In genomic region chr2:47068966-47069627, GRCh38 we compare ENCODE assay signal across 9 cellular contexts.
DNase-seq lines count a peak whose midpoint lies in the region; ATAC-seq and TF ChIP-seq lines count a peak whose summit lies in the region.
"Had no signal": no experiment of that assay in that cellular context is flagged by ENCODE, and none has a peak within 500 bp of the region (broad histone marks: within the 10 kb centered on the region; RNA-seq: fewer than 3 reads in every experiment).

No MANE protein-coding gene starts in this region.

- WGBS in transverse colon (ENCODE audit: low coverage in 1 of 2), 2 donors, result 81% methylated on average over 6 of the region's 6 CpGs; no CpG with 5 or more reads in 1 of the 2 donors

- in situ Hi-C loops in transverse colon (cut with MboI; ENCODE audit: low pct_ligation_motif_present in 1 of 4, low pct_unique_long_range_greater_than_20kb in 1 of 4, low sequenced_read_pairs in 3 of 4), result no loop called here

- ATAC-seq in activated naive CD4-positive, alpha-beta T cell treated with anti-CD3 and anti-CD28 coated beads, Interleukin-2, amount 50 U/mL, for 72 hours, result no peak
- no peak for ATAC-seq in naive B cell (ENCODE audit: low read depth in 2 of 2)

- H3K27me3 ChIP-seq in effector memory CD4-positive, alpha-beta T cell (replicated peaks; ENCODE audit: control insufficient read depth, insufficient read depth, low read length, poor library complexity, severe bottlenecking), result no peaks in the 10 kb centered on the region
- no peaks in the 10 kb centered on the region for H3K27me3 ChIP-seq in transverse colon

- H3K4me1 Mint-ChIP-seq in activated naive CD4-positive, alpha-beta T cell treated with anti-CD3 and anti-CD28 coated beads, Interleukin-2, amount 10 ng/mL, durations not matched to agents 7 days and 5 days, result peaks cover 30% of the 10 kb centered on the region
- H3K4me1 Mint-ChIP-seq in naive B cell (peaks cover 48 to 70% (median 68%) of the 10 kb centered on the region in 3 donors), glutamatergic neuron (ENCODE audit: low read depth, unreplicated experiment) (peaks cover 17% of the 10 kb centered on the region)

- no peak overlapping the region for H3K4me3 Mint-ChIP-seq in activated naive CD4-positive, alpha-beta T cell treated with anti-CD3 and anti-CD28 coated beads, Interleukin-2, amount 10 ng/mL, durations not matched to agents 7 days and 5 days
- H3K4me3 Mint-ChIP-seq in naive B cell (peak overlapping the region in 1 of 8 donors; percentile 22), glutamatergic neuron (ENCODE audit: unreplicated experiment) (no peak overlapping the region)

- TF ChIP-seq CTCF in transverse colon (IDR thresholded peaks at IDR 0.05), result no peak
- no peak for TF ChIP-seq CTCF in glutamatergic neuron (IDR thresholded peaks at IDR 0.05; ENCODE audit: partially characterized antibody, unreplicated experiment)

- TF ChIP-seq EP300 in transverse colon (IDR thresholded peaks at IDR 0.05; ENCODE audit: low read depth), result no peak

- no peak for DNase-seq in activated naive CD4-positive, alpha-beta T cell treated with anti-CD3 and anti-CD28 coated beads, Interleukin-2, amount 50 U/mL, for 72 hours (ENCODE audit: low spot score in 2 of 2)
- DNase-seq in activated naive CD4-positive, alpha-beta T cell treated with anti-CD3 and anti-CD28 coated beads, Interleukin-2, amount 10 ng/mL, durations not matched to agents 7 days and 5 days, result no peak
- DNase-seq in effector memory CD4-positive, alpha-beta T cell, result no peak
- DNase-seq in naive B cell (no peak), transverse colon (no peak), glutamatergic neuron (no peak), kidney tubule cell (ENCODE audit: low spot score) (no peak), NCI-H446 (lab: John Stamatoyannopoulos, UW) (no peak)
- DNase-seq: activated CD4-positive, CD25-positive, alpha-beta regulatory T cell had no signal

- intact Hi-C loops in transverse colon (cut with DNase I; ENCODE audit: low total_unique reads), result no loop called here

- no peaks in the 10 kb centered on the region for H3K27me3 Mint-ChIP-seq in activated naive CD4-positive, alpha-beta T cell treated with anti-CD3 and anti-CD28 coated beads, Interleukin-2, amount 10 ng/mL, durations not matched to agents 7 days and 5 days
- H3K27me3 Mint-ChIP-seq in naive B cell (no peaks in the 10 kb centered on the region), glutamatergic neuron (ENCODE audit: unreplicated experiment) (peaks cover 10% of the 10 kb centered on the region)

- peaks cover 15% of the 10 kb centered on the region for H3K36me3 ChIP-seq in effector memory CD4-positive, alpha-beta T cell (ENCODE audit: control insufficient read depth, insufficient read depth, low read length)
- H3K36me3 ChIP-seq in transverse colon, result no peaks in the 10 kb centered on the region

- peak overlapping the region; percentile 3 for H3K27ac ChIP-seq in effector memory CD4-positive, alpha-beta T cell (ENCODE audit: insufficient read depth, low read length, poor library complexity, severe bottlenecking)
- peak overlapping the region; percentile 87 to 92 (median 90) for H3K27ac ChIP-seq in transverse colon

- no peak overlapping the region for H3K4me3 ChIP-seq in effector memory CD4-positive, alpha-beta T cell (ENCODE audit: insufficient read depth, low read depth, low read length, poor library complexity, severe bottlenecking)
- no peak overlapping the region for H3K4me3 ChIP-seq in transverse colon

- H3K4me1 ChIP-seq in effector memory CD4-positive, alpha-beta T cell (ENCODE audit: control insufficient read depth, insufficient read depth, low read length, poor library complexity, severe bottlenecking), result peaks cover 30% of the 10 kb centered on the region
- H3K4me1 ChIP-seq in transverse colon, result peaks cover 56 to 94% (median 72%) of the 10 kb centered on the region in 4 donors

- CTCF ChIA-PET in activated naive CD4-positive, alpha-beta T cell treated with anti-CD3 and anti-CD28 coated beads, Interleukin-2, amount 10 ng/mL, durations not matched to agents 7 days and 5 days (lab: Charles Lee), result interaction anchor here (1.0 kb wide), 1 partner anchor 37 kb away, joined by 3 read pairs; no protein-coding TSS in a partner anchor

- no peaks in the 10 kb centered on the region for H3K9me3 Mint-ChIP-seq in activated naive CD4-positive, alpha-beta T cell treated with anti-CD3 and anti-CD28 coated beads, Interleukin-2, amount 50 U/mL, for 72 hours
- H3K9me3 Mint-ChIP-seq in activated naive CD4-positive, alpha-beta T cell treated with anti-CD3 and anti-CD28 coated beads, Interleukin-2, amount 10 ng/mL, durations not matched to agents 7 days and 5 days, result no peaks in the 10 kb centered on the region
- H3K9me3 Mint-ChIP-seq in naive B cell (no peaks in the 10 kb centered on the region), glutamatergic neuron (ENCODE audit: unreplicated experiment) (peaks cover 9% of the 10 kb centered on the region)

- no peaks in the 10 kb centered on the region for H3K36me3 Mint-ChIP-seq in activated naive CD4-positive, alpha-beta T cell treated with anti-CD3 and anti-CD28 coated beads, Interleukin-2, amount 50 U/mL, for 72 hours
- H3K36me3 Mint-ChIP-seq in activated naive CD4-positive, alpha-beta T cell treated with anti-CD3 and anti-CD28 coated beads, Interleukin-2, amount 10 ng/mL, durations not matched to agents 7 days and 5 days, result peaks cover 27% of the 10 kb centered on the region
- H3K36me3 Mint-ChIP-seq in naive B cell (peaks cover 4 to 9% of the 10 kb centered on the region in 2 donors), glutamatergic neuron (ENCODE audit: unreplicated experiment) (peaks cover 3% of the 10 kb centered on the region)

- no peak for TF ChIP-seq POLR2A in transverse colon (IDR thresholded peaks at IDR 0.05)

- no peaks in the 10 kb centered on the region for H3K9me3 ChIP-seq in effector memory CD4-positive, alpha-beta T cell (ENCODE audit: control insufficient read depth, low read length)
- H3K9me3 ChIP-seq in transverse colon, result no peaks in the 10 kb centered on the region

- H3K27ac Mint-ChIP-seq in activated naive CD4-positive, alpha-beta T cell treated with anti-CD3 and anti-CD28 coated beads, Interleukin-2, amount 50 U/mL, for 72 hours, result peak overlapping the region; percentile 35 to 60
- H3K27ac Mint-ChIP-seq in activated naive CD4-positive, alpha-beta T cell treated with anti-CD3 and anti-CD28 coated beads, Interleukin-2, amount 10 ng/mL, durations not matched to agents 7 days and 5 days, result no peak overlapping the region
- peak overlapping the region; percentile 50 to 97 (median 80) for H3K27ac Mint-ChIP-seq in naive B cell
- no peak overlapping the region for H3K27ac Mint-ChIP-seq in glutamatergic neuron (ENCODE audit: unreplicated experiment)

Comparison
In these comparisons a context has a peak if more than half of its experiments do, and no peak if none do; other contexts are left out.
1. H3K27ac Mint-ChIP-seq: peak in activated naive CD4-positive, alpha-beta T cell treated with anti-CD3 and anti-CD28 coated beads, Interleukin-2, amount 50 U/mL, for 72 hours (2 of 2) and naive B cell (6 of 6); none in activated naive CD4-positive, alpha-beta T cell treated with anti-CD3 and anti-CD28 coated beads, Interleukin-2, amount 10 ng/mL, durations not matched to agents 7 days and 5 days (single experiment) and glutamatergic neuron (single experiment).